2 cellular contexts compared by ENCODE assay signal in the genomic region with DNA sequence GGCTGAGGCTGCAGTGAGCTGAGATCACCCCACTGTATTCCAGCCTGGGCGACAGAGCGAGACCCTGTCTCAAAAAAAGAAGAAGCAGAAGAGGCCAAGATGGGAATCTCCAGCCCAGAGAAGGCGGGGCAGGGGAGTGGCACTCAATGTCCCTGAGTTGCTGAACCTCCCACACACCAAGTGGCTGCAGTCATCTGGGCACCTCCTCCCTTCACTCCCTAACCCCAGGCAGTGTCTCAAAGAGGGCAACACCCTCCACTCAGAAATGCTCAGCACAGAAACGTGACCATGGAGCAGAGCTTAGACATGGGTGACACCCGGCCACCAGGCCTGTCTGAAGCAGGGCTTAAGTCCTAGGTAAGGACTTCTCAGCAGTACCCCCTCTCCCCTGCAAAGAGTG.
TF ChIP-seq lines count a peak whose summit lies in the region.

No MANE protein-coding gene starts in this region.

TF ChIP-seq in H1, 55 proteins besides CTCF, POLR2A, EP300 and RAD21 (continued from another document):
- TF ChIP-seq SIRT6 (IDR thresholded peaks at IDR 0.05; ENCODE audit: low read length) (no peak), HDAC2 (IDR thresholded peaks at IDR 0.05; ENCODE audit: borderline replicate concordance in 1 of 2, low read depth in 2 of 2, low read length in 2 of 2) (no peak), SP4 (IDR thresholded peaks at IDR 0.05; ENCODE audit: low read length) (no peak), MAFK (IDR thresholded peaks at IDR 0.05; ENCODE audit: low read depth, low read length) (no peak), SIX5 (IDR thresholded peaks at IDR 0.05; ENCODE audit: low read depth, low read length) (no peak), RNF2 (IDR thresholded peaks at IDR 0.05; ENCODE audit: borderline replicate concordance, low read depth, low read length, missing control alignments, poor library complexity, severe bottlenecking) (no peak), TCF12 (IDR thresholded peaks at IDR 0.05; ENCODE audit: low read depth, low read length) (no peak), TAF1 (IDR thresholded peaks at IDR 0.05; ENCODE audit: low read depth, low read length) (no peak), NRF1 (IDR thresholded peaks at IDR 0.05; ENCODE audit: low read depth, low read length) (no peak), PHF8 (conservative IDR thresholded peaks at IDR 0.05; ENCODE audit: low read depth, low read length) (no peak), CHD1 (IDR thresholded peaks at IDR 0.05; ENCODE audit: low read depth, low read length) (no peak), EZH2 (IDR thresholded peaks at IDR 0.05; ENCODE audit: low read depth, low read length, severe bottlenecking) (no peak), CBX8 (IDR thresholded peaks at IDR 0.05; ENCODE audit: borderline replicate concordance, low read depth, low read length) (no peak), TAF7 (optimal IDR thresholded peaks at IDR 0.05; ENCODE audit: borderline replicate concordance, low read depth, low read length) (no peak)
- TF ChIP-seq, protein P1, sequence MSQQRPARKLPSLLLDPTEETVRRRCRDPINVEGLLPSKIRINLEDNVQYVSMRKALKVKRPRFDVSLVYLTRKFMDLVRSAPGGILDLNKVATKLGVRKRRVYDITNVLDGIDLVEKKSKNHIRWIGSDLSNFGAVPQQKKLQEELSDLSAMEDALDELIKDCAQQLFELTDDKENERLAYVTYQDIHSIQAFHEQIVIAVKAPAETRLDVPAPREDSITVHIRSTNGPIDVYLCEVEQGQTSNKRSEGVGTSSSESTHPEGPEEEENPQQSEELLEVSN (IDR thresholded peaks at IDR 0.05) = no peak

TF ChIP-seq in HEK293T, 16 proteins besides CTCF, POLR2A, EP300 and RAD21:
- no peak for TF ChIP-seq LEF1 (IDR thresholded peaks at IDR 0.05; ENCODE audit: borderline replicate concordance)
- TF ChIP-seq FOXA1 (IDR thresholded peaks at IDR 0.05) = no peak
- TF ChIP-seq ZNF384 (IDR thresholded peaks at IDR 0.05) = no peak
- no peak for TF ChIP-seq ELF4 (IDR thresholded peaks at IDR 0.05)
- no peak for TF ChIP-seq FOXM1 (IDR thresholded peaks at IDR 0.05; ENCODE audit: borderline replicate concordance)
- no peak for TF ChIP-seq BHLHE40 (IDR thresholded peaks at IDR 0.05; ENCODE audit: borderline replicate concordance)
- no peak for TF ChIP-seq SP1 (IDR thresholded peaks at IDR 0.05)
- no peak for TF ChIP-seq NFRKB (IDR thresholded peaks at IDR 0.05)
- TF ChIP-seq ARNT (IDR thresholded peaks at IDR 0.05) = no peak
- no peak for TF ChIP-seq PKNOX1 (IDR thresholded peaks at IDR 0.05)
- TF ChIP-seq FOXK2 (IDR thresholded peaks at IDR 0.05) = no peak
- TF ChIP-seq L3MBTL2 (conservative IDR thresholded peaks at IDR 0.05) = no peak
- no peak for TF ChIP-seq SUZ12 (IDR thresholded peaks at IDR 0.05)
- TF ChIP-seq HDGF (IDR thresholded peaks at IDR 0.05; ENCODE audit: borderline replicate concordance) = no peak
- no peak for TF ChIP-seq CTBP1 (IDR thresholded peaks at IDR 0.05; ENCODE audit: borderline replicate concordance)
- TF ChIP-seq TARDBP (IDR thresholded peaks at IDR 0.05) = no peak
TF ChIP-seq in HEK293T: peak in this region for 0.
